In the genomic region with DNA sequence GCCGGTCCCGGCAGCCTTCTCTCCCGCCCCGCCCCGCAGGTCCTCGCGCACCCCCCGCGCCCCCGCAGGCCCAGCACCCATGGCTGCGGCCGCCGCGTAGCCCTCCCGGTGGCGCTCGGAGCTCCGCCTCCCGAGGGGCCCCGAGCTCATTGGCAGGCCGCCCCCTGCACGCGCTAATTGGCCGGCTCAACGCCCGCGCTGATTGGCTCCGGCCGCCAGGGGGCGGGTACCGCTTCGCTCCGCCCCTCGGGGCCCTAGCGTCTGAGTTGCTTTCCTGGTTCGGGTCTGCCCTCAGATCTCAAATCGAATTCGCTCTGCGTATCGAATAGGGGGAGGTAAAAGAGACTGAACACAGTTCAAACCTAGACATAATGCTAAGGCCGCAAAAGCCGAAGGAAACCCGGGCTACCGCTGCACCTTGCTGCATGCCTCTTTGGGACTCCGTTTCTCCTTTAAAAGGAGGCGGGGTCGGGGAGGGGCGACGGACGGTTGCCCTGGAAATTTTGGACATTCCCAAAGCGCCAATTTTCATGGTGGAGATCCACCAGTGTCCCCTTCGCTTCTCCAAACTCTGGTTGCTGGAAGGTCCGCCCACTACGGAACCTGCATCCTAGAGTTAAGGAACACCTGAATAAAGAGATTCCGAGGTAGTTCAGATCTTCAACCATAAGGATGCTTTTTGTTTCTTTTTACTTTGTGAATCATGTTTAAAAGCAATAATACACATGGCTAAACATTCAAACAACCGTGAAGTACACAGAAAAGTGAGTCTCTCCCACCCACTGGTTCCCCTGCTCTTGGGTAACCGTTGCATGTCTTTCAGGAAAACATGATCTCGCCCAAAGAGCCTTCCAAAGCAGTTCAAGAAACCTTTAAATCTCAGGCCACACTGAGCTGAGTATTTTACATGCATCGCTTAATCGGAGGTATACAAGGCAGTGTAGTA, we compare ENCODE assay signal across 8 cellular contexts. TPM values are rescaled to one million over a fixed set of nuclear protein-coding genes. Genes with fewer than 3 reads are reported as not detected.
A peak's percentile ranks its signal among the peaks of the same experiment; 100 is the strongest.
DNase-seq lines count a peak whose midpoint lies in the region; ATAC-seq and TF ChIP-seq lines count a peak whose summit lies in the region.

TSS of gene DEXI (minus strand) at position 117 of the 946 bp plus-strand sequence. CDS start 463 bp downstream, outside the sequence.

- TF ChIP-seq CTCF in AG09309 (IDR thresholded peaks at IDR 0.05; ENCODE audit: control insufficient read depth, insufficient read depth, low read depth, low read length, missing control alignments): no peak

- DNase-seq in AG09309 (ENCODE audit: low read depth) (no peak), NCI-H446 (lab: John Stamatoyannopoulos, UW) (peak; percentile 85 to 94), cerebellum (ENCODE audit: low spot score) (peak; percentile 97), kidney glomerular epithelial cell (lab: John Stamatoyannopoulos, UW) (peak; percentile 88)
- peak; percentile 93 for DNase-seq in activated CD4-positive, alpha-beta T cell treated with anti-CD3 and anti-CD28 coated beads for 1 hour
- DNase-seq in stimulated activated CD4-positive, alpha-beta T cell treated with anti-CD3 and anti-CD28 coated beads, Interleukin-1b, Interleukin-23, amount 100 ng/mL, for 1 hour (ENCODE audit: low read depth in 2 of 2): peak; percentile 88 to 89

- peak within 1 kb of the TSS; percentile 78 for H3K4me3 ChIP-seq in AG09309 (ENCODE audit: control insufficient read depth, low read depth, low read length)

- peak; percentile 80 for TF ChIP-seq POLR2A in GM18951 (IDR thresholded peaks at IDR 0.05; ENCODE audit: extremely low read depth, insufficient read depth, insufficient read length)

- ATAC-seq in HG03175 (IDR thresholded peaks at IDR 0.05; ENCODE audit: unreplicated experiment): peak; percentile 61

- in situ Hi-C loops in GM18951 (cut with MboI; ENCODE audit: low sequenced_read_pairs, unreplicated experiment): no loop called here

RNA-seq across cellular contexts. Expression of gene DEXI, which starts in this region (rescaled TPM):
- total RNA-seq in cerebellum: 18.6 TPM
